In the genomic region with DNA sequence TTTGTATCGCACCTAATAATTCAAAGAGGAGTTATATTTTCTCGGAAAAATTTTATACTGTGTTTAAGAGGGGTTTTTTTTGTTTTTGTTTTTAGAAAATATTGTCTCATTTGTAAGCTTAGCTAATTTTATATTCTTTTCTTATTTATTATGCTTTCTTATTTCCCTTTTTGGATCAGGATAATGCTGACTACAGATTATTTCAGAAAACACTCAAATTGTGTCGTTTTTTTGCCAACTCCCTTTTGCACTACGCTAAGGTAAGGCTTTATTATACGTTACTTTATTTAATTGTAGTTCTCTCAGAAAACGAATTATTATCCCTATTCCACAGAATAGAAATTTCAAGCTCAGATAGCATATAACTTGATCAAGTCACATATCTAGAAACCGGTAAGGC, we compare ENCODE assay signal across 26 cellular contexts.
"Had no signal": no experiment of that assay in that cellular context is flagged by ENCODE, and none has a peak within 500 bp of the region (broad histone marks: within the 10 kb centered on the region; RNA-seq: fewer than 3 reads in every experiment).

No MANE protein-coding gene starts in this region.

- FAIRE-seq: urothelium cell line had no signal

- H3K4me3 ChIP-seq: stomach, suprapubic skin, testis, thoracic aorta, thyroid gland, tibial artery, tibial nerve, transverse colon, upper lobe of left lung, upper lobe of right lung, uterus, vagina had no signal

- H3K27ac ChIP-seq: stomach, suprapubic skin, testis, thoracic aorta, thyroid gland, tibial artery, tibial nerve, transverse colon, upper lobe of left lung, upper lobe of right lung, uterus, vagina had no signal

- H3K36me3 ChIP-seq: thoracic aorta, thyroid gland, uterus had no signal

- H3K4me1 ChIP-seq: stomach, suprapubic skin, testis, thyroid gland, tibial artery, tibial nerve, transverse colon, upper lobe of left lung, upper lobe of right lung, uterus, vagina had no signal

- DNase-seq: stimulated activated CD4-positive, alpha-beta T cell treated with anti-CD3 and anti-CD28 coated beads, Interleukin-2, amount 100 ng/mL, for 48 hours; stimulated activated CD4-positive, alpha-beta T cell treated with anti-CD3 and anti-CD28 coated beads, Interleukin-4, amount 100 ng/mL, for 1 hour; stimulated activated CD4-positive, alpha-beta T cell treated with anti-CD3 and anti-CD28 coated beads, Interleukin-4, amount 100 ng/mL, for 24 hours; stimulated activated CD4-positive, alpha-beta T cell treated with anti-CD3 and anti-CD28 coated beads, Interleukin-4, amount 100 ng/mL, for 4 hours; stimulated activated CD8-positive, alpha-beta memory T cell treated with anti-CD3 and anti-CD28 coated beads, Interleukin-4, amount 100 ng/mL, for 48 hours; stimulated activated naive B cell treated with anti-CD40 and anti-IgM and Interleukin-4, amounts not matched to agents 10 μg/mL and 1 μg/mL and 100 μg/mL, for 72 hours; stimulated activated naive CD4-positive, alpha-beta T cell; stimulated activated naive CD4-positive, alpha-beta T cell treated with Interleukin-2 at 50 U/mL for 16 hours; stimulated activated naive CD8-positive, alpha-beta T cell treated with anti-CD3 and anti-CD28 coated beads, Interleukin-15, amount 100 ng/mL, for 72 hours; stimulated activated naive CD8-positive, alpha-beta T cell treated with anti-CD3 and anti-CD28 coated beads, Interleukin-15, Interleukin-2, amounts not matched to agents 100 U/mL and 50 U/mL, for 24 hours; stomach; testis; thyroid gland; tibial artery; transverse colon; trophoblast cell; upper lobe of left lung; upper lobe of right lung; uterus had no signal

- ATAC-seq: stimulated activated effector memory CD8-positive, alpha-beta T cell treated with anti-CD3 and anti-CD28 coated beads, Interleukin-12 subunit alpha, Interleukin-12 subunit beta, amount 100 ng/mL, for 72 hours; stimulated activated memory B cell treated with anti-CD40 and anti-IgM and Interleukin-4, amounts not matched to agents 10 μg/mL and 1 μg/mL and 100 μg/mL, for 72 hours; stimulated activated naive B cell treated with anti-CD40 and anti-IgM and Interleukin-4, amounts not matched to agents 10 μg/mL and 1 μg/mL and 100 μg/mL, for 72 hours; stimulated activated naive CD8-positive, alpha-beta T cell treated with anti-CD3 and anti-CD28 coated beads, Interleukin-15, amount 100 ng/mL, for 72 hours; stimulated activated naive CD8-positive, alpha-beta T cell treated with anti-CD3 and anti-CD28 coated beads, Interleukin-15, Interleukin-2, amounts not matched to agents 100 U/mL and 50 U/mL, for 24 hours; upper lobe of right lung had no signal

- H3K27me3 ChIP-seq: stomach, suprapubic skin, testis, thyroid gland, tibial artery, tibial nerve, transverse colon, upper lobe of left lung, upper lobe of right lung, uterus, vagina had no signal

- H3K9me3 ChIP-seq: stomach, suprapubic skin, testis, thoracic aorta, thyroid gland, tibial artery, tibial nerve, transverse colon, upper lobe of left lung, upper lobe of right lung, uterus, vagina had no signal
